ENCODE assay signal across 8 cellular contexts in the genomic region with DNA sequence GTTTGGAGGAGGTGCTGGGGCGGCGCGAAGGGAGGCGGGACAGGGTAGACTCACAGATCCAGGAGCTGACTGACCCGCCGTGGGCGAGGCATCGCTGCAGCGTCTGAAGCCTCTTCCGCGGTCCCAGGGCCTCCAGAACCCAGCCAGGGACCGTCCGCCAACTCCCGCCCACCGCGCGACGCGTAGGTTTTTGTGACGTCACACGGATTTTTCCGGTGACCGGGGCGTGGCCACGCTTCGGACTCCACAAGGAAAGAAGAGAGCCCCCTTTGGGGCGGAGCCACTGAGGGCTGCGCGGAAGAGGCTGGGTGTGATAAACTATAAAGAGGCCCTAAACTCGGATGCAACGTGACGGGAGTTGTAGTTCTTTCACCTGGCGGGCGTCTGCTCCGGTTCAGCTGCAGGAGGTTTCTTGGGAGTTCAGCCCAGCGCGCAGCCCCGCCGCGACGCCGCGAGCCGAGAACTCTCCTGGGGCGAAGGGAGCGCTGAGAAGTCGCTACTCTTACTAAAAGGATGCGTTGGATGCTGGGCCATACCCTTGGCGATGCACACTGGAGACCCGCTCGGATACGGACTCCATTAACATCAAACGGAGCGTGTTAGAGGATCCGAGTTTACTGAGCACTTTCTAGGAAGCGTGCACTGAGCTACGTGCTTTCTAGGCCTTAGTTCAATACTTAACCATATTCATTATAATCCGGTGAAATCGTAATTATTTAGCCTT. TPM values are rescaled to one million over a fixed set of nuclear protein-coding genes. Genes with fewer than 3 reads are reported as not detected.
DNase-seq lines count a peak whose midpoint lies in the region; ATAC-seq, FAIRE-seq and TF ChIP-seq lines count a peak whose summit lies in the region.

A gene (minus strand): TSS at position 105 of the 724 bp plus-strand sequence. CDS start 13 bp downstream, at position 92.

- H3K9me3 Mint-ChIP-seq in brain, result peaks cover 12 to 46% (median 22%) of the 10 kb centered on the region in 5 experiments

- H3K4me3 Mint-ChIP-seq in brain, result peak within 1 kb of the TSS; percentile 98 to 99 (median 98)

- TF ChIP-seq CTCF in 22Rv1 (IDR thresholded peaks at IDR 0.05) (peak; percentile 12; the same call in 1 of the 2 replicates), brain (conservative IDR thresholded peaks at IDR 0.05) (no peak)

- DNase-seq in NCI-H2107 (lab: John Stamatoyannopoulos, UW) (peak; percentile 99), iPS DF 4.7 (ENCODE audit: extremely low read depth, low spot score) (peak; percentile 96), sciatic nerve (ENCODE audit: low spot score) (peak; percentile 99)

- H3K36me3 Mint-ChIP-seq in brain, result peaks cover 41% of the 10 kb centered on the region

- intact Hi-C loops in sciatic nerve (cut with DNase I), result loop anchor here (10.0 kb wide), 1 partner anchor 1026 kb away; a partner anchor contains a TSS

- H3K27me3 Mint-ChIP-seq in brain, result peaks cover 19% of the 10 kb centered on the region

- H3K27ac ChIP-seq in 22Rv1, result peak within 1 kb of the TSS; percentile 88

- FAIRE-seq in TTC549 (lab: Jason Lieb, UNC), result peak; percentile 84

- peak; percentile 91 for ATAC-seq in GM18519 (IDR thresholded peaks at IDR 0.05; ENCODE audit: low FRiP score, unreplicated experiment)
- peak; percentile 97 for ATAC-seq in HG03045 (IDR thresholded peaks at IDR 0.05; ENCODE audit: unreplicated experiment)
- peak; percentile 99 for ATAC-seq in sciatic nerve

- peaks cover 59% of the 10 kb centered on the region for H3K4me1 Mint-ChIP-seq in brain

- H3K27ac Mint-ChIP-seq in brain, result peak within 1 kb of the TSS; percentile 98 to 99 (median 99)

RNA-seq across cellular contexts. Expression of the gene that starts here (rescaled TPM):
- 15.5 TPM for polyA plus RNA-seq in brain (ENCODE audit: insufficient read depth, low read depth, low replicate concordance)
- total RNA-seq in sciatic nerve, result 9.3 TPM

Comparison
In these comparisons a context has a peak if more than half of its experiments do, and no peak if none do; other contexts are left out.
1. Peak in every context shown above with its lines: DNase-seq, ATAC-seq and H3K27ac ChIP-seq.